ENCODE assay signal across 30 cellular contexts in the genomic region with DNA sequence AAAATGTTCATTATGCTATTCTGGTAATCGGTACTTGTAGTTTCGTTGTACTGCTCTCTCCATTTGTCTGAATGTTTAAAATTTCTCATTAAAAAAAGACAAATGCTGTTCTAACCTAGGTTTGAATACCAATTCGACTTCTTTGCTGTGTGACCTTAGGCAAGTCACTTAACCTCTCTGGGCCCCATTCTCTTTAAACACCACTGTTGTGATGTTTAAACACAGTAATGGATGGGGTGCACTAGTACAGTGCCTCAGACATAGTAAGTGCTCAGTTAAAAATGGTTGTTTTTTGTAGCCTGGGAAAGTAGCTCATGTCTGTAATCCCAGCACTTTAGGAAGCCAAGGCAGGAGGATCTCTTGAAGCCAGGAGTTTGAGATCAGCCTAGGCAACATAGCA.
"Had no signal": no experiment of that assay in that cellular context is flagged by ENCODE, and none has a peak within 500 bp of the region (broad histone marks: within the 10 kb centered on the region; RNA-seq: fewer than 3 reads in every experiment).

No MANE protein-coding gene starts in this region.

- ATAC-seq: esophagus mucosa; gastroesophageal sphincter; left cardiac atrium; left lung; mucosa of descending colon; natural killer cell treated with Interleukin-12 subunit alpha and Interleukin-12 subunit beta and Interleukin-15 and Interleukin-18, amount 100 ng/mL, for 72 hours; right cardiac atrium; stimulated activated naive CD8-positive, alpha-beta T cell treated with anti-CD3 and anti-CD28 coated beads, Interleukin-15, amount 100 ng/mL, for 72 hours had no signal

- H3K79me2 ChIP-seq: hepatocyte had no signal

- H3K4me3 Mint-ChIP-seq: endodermal cell; mesothelial cell of epicardium; naive B cell; natural killer cell treated with Interleukin-12 subunit alpha and Interleukin-12 subunit beta and Interleukin-15 and Interleukin-18, amount 100 ng/mL, for 72 hours; stimulated activated naive CD8-positive, alpha-beta T cell treated with anti-CD3 and anti-CD28 coated beads, Interleukin-15, amount 100 ng/mL, for 72 hours had no signal

- DNase-seq: cortex of kidney; dorsolateral prefrontal cortex; effector CD4-positive, alpha-beta T cell; endodermal cell; foreskin fibroblast; left cardiac atrium; left lung; mesenchymal stem cell; naive B cell; nucleus accumbens; right cardiac atrium; small intestine; stimulated activated CD4-positive, alpha-beta T cell treated with anti-CD3 and anti-CD28 coated beads, Interleukin-15, amount 100 ng/mL, for 24 hours; stimulated activated CD4-positive, alpha-beta T cell treated with anti-CD3 and anti-CD28 coated beads, Interleukin-2, amount 100 ng/mL, for 48 hours; stimulated activated CD8-positive, alpha-beta memory T cell treated with anti-CD3 and anti-CD28 coated beads, Interleukin-4, amount 100 ng/mL, for 48 hours; stimulated activated naive CD4-positive, alpha-beta T cell; stimulated activated naive CD8-positive, alpha-beta T cell treated with anti-CD3 and anti-CD28 coated beads, Interleukin-15, amount 100 ng/mL, for 72 hours; thyroid gland; trophoblast cell had no signal

- H3K27ac ChIP-seq: dorsolateral prefrontal cortex, epithelial cell of prostate, left lung, prostate gland, thyroid gland, vagina had no signal

- H3K27me3 ChIP-seq: gastroesophageal sphincter, heart left ventricle, hepatocyte, thyroid gland, vagina had no signal

- H3K4me2 ChIP-seq: hepatocyte had no signal

- FAIRE-seq: kidney, small intestine had no signal

- H3K4me1 ChIP-seq: left lung, prostate gland had no signal

- H3K9me3 Mint-ChIP-seq: endodermal cell; mesothelial cell of epicardium; naive B cell; natural killer cell treated with Interleukin-12 subunit alpha and Interleukin-12 subunit beta and Interleukin-15 and Interleukin-18, amount 100 ng/mL, for 72 hours; stimulated activated naive CD8-positive, alpha-beta T cell treated with anti-CD3 and anti-CD28 coated beads, Interleukin-15, amount 100 ng/mL, for 72 hours had no signal

- H3K36me3 Mint-ChIP-seq: mesothelial cell of epicardium; naive B cell; natural killer cell treated with Interleukin-12 subunit alpha and Interleukin-12 subunit beta and Interleukin-15 and Interleukin-18, amount 100 ng/mL, for 72 hours had no signal

- H2AFZ ChIP-seq: hepatocyte had no signal

- H3K4me3 ChIP-seq: dorsolateral prefrontal cortex, gastroesophageal sphincter, heart left ventricle, hepatocyte, left lung, mucosa of descending colon, prostate gland, thyroid gland, vagina had no signal

- H3K36me3 ChIP-seq: gastroesophageal sphincter, heart left ventricle, left lung, prostate gland, thyroid gland, vagina had no signal

- H3K9me3 ChIP-seq: gastroesophageal sphincter, heart left ventricle, left lung, mucosa of descending colon, prostate gland, thyroid gland, vagina had no signal

- H3K27ac Mint-ChIP-seq: endodermal cell; mesothelial cell of epicardium; naive B cell; natural killer cell treated with Interleukin-12 subunit alpha and Interleukin-12 subunit beta and Interleukin-15 and Interleukin-18, amount 100 ng/mL, for 72 hours; stimulated activated naive CD8-positive, alpha-beta T cell treated with anti-CD3 and anti-CD28 coated beads, Interleukin-15, amount 100 ng/mL, for 72 hours had no signal
